Comparison of ENCODE assay signal across 20 cellular contexts in genomic region chr11:62953811-62954210, GRCh38. TPM values are rescaled to one million over a fixed set of nuclear protein-coding genes. Genes with fewer than 3 reads are reported as not detected.
A peak's percentile ranks its signal among the peaks of the same experiment; 100 is the strongest.
DNase-seq lines count a peak whose midpoint lies in the region; ATAC-seq and TF ChIP-seq lines count a peak whose summit lies in the region.
"Had no signal": no experiment of that assay in that cellular context is flagged by ENCODE, and none has a peak within 500 bp of the region (broad histone marks: within the 10 kb centered on the region; RNA-seq: fewer than 3 reads in every experiment).

No MANE protein-coding gene starts in this region.

- no peak overlapping the region for H2BK5ac ChIP-seq in IMR-90 (ENCODE audit: low read depth, low read length, poor library complexity, severe bottlenecking)

- TF ChIP-seq CTCF in IMR-90 (conservative IDR thresholded peaks at IDR 0.05; ENCODE audit: low read depth, low read length) = no peak
- TF ChIP-seq CTCF in cardiac fibroblast (IDR thresholded peaks at IDR 0.05; ENCODE audit: low read depth, low read length) = no peak

- H2AK9ac ChIP-seq in IMR-90 (replicated peaks; ENCODE audit: low read depth, low read length, poor library complexity) = no peak overlapping the region

- H3K27me3 ChIP-seq in IMR-90 (ENCODE audit: control insufficient read depth, insufficient read depth, low read length) = peaks cover 4% of the 10 kb centered on the region; the same call in 1 of the 2 replicates
- H3K27me3 ChIP-seq: BLaER1 had no signal

- no peak overlapping the region for H3K4me2 ChIP-seq in IMR-90 (ENCODE audit: low read depth, low read length)
- H3K4me2 ChIP-seq: BLaER1, PC-9 had no signal

- dilution Hi-C loops in IMR-90 (cut with HindIII; ENCODE audit: low sequenced_read_pairs, unreplicated experiment) = no loop called here

- CTCF ChIA-PET in IMR-90 (lab: Yijun Ruan, JAX) = no interaction called here

- H3K23ac ChIP-seq in IMR-90 (ENCODE audit: low read depth, low read length) = no peak overlapping the region

- no peaks in the 10 kb centered on the region for H3K9me3 ChIP-seq in IMR-90 (ENCODE audit: control insufficient read depth, insufficient read depth, low read length)
- H3K9me3 ChIP-seq: BLaER1 had no signal

- POLR2A ChIA-PET in IMR-90 (lab: Charles Lee; ENCODE audit: unreplicated experiment) = no interaction called here

- H3K36me3 ChIP-seq in IMR-90 (ENCODE audit: control insufficient read depth, insufficient read depth, low read length) = no peaks in the 10 kb centered on the region
- H3K36me3 ChIP-seq: BLaER1 had no signal

- DNase-seq in EH (ENCODE audit: low read depth) (peak; percentile 23), IMR-90 (peak; percentile 53), cardiac fibroblast (ENCODE audit: low read depth in 2 of 2) (peak; percentile 18 to 25), mesenteric fat pad (ENCODE audit: low spot score) (peak; percentile 43), caudate nucleus (lab: John Stamatoyannopoulos, UW) (no peak), KG1 (lab: John Stamatoyannopoulos, UW) (no peak)
- DNase-seq: CD8-positive, alpha-beta memory T cell; DMS79 treated with DMSO at 0.1 percent for 48 hours; H7; KBM-7; NCI-H1436 treated with DMSO at 0.1 percent for 48 hours; NCI-H2029 treated with DMSO at 0.1 percent for 48 hours; NCI-H510A treated with DMSO at 0.1 percent for 48 hours; NCI-H82; PC-9 had no signal

- H3K4me3 ChIP-seq in IMR-90 (ENCODE audit: insufficient read depth, low read depth, low read length) = no peak overlapping the region
- H3K4me3 ChIP-seq in cardiac fibroblast (replicated peaks in 1 of 2; ENCODE audit: low read depth in 2 of 2, low read length in 2 of 2) = no peak overlapping the region
- H3K4me3 ChIP-seq: BLaER1, PC-9 had no signal

- BruUV-seq in IMR-90 (replicated peaks; lab: Mats Ljungman, UMichigan) = no TSS peak

- no CpG with 5 or more reads among the region's 4 CpGs for WGBS in IMR-90 (ENCODE audit: extremely low coverage in 2 of 2, insufficient read length in 1 of 2), 2 experiments

- no peak for TF ChIP-seq POLR2A in IMR-90 (IDR thresholded peaks at IDR 0.05; ENCODE audit: low read depth, low read length)

- H3K79me1 ChIP-seq in IMR-90 (ENCODE audit: low read depth in 1 of 2, low read length in 2 of 2) = no peaks in the 10 kb centered on the region

- H4K8ac ChIP-seq in IMR-90 (ENCODE audit: low read depth in 2 of 2, low read length in 2 of 2) = no peak overlapping the region

- no peak overlapping the region for H2BK20ac ChIP-seq in IMR-90 (ENCODE audit: low read depth, low read length)

- no peak overlapping the region for H4K91ac ChIP-seq in IMR-90 (ENCODE audit: insufficient read depth, low read depth, low read length)

- no peak overlapping the region for H3K56ac ChIP-seq in IMR-90 (ENCODE audit: extremely low read depth, insufficient read depth, low read length)

- no peak for TF ChIP-seq RAD21 in IMR-90 (IDR thresholded peaks at IDR 0.05; ENCODE audit: low read length)

- intact Hi-C loops in IMR-90 (cut with micrococcal nuclease) = no loop called here

- H3K18ac ChIP-seq in IMR-90 (ENCODE audit: low read depth, low read length) = no peak overlapping the region

- H3K9me1 ChIP-seq in IMR-90 (ENCODE audit: insufficient read depth, low read length) = no peaks in the 10 kb centered on the region

- H4K5ac ChIP-seq in IMR-90 (ENCODE audit: low read depth, low read length) = no peak overlapping the region

- no peak overlapping the region for H2AK5ac ChIP-seq in IMR-90 (ENCODE audit: low read depth, low read length)

- H3K27ac ChIP-seq in IMR-90 (ENCODE audit: insufficient read depth, low read length) = no peak overlapping the region
- no peak overlapping the region for H3K27ac ChIP-seq in caudate nucleus (ENCODE audit: low read depth, low read length)
- H3K27ac ChIP-seq: BLaER1, HL-60, PC-9 had no signal

- H2BK120ac ChIP-seq in IMR-90 (ENCODE audit: low read depth, low read length) = no peak overlapping the region

- H4K20me1 ChIP-seq in IMR-90 (ENCODE audit: insufficient read depth, low read length) = no peaks in the 10 kb centered on the region
- H4K20me1 ChIP-seq: BLaER1 had no signal

- peak; percentile 42; the same call in 1 of the 2 replicates for ATAC-seq in IMR-90 (ENCODE audit: low read depth)
- ATAC-seq in HG02678 (IDR thresholded peaks at IDR 0.05; ENCODE audit: unreplicated experiment) = no peak
- ATAC-seq in GM21360 (IDR thresholded peaks at IDR 0.05; ENCODE audit: unreplicated experiment) = no peak

- H2AFZ ChIP-seq in IMR-90 (replicated peaks; ENCODE audit: low read length, poor library complexity) = no peak overlapping the region
- H2AFZ ChIP-seq: PC-9 had no signal

- no peak overlapping the region for H2BK15ac ChIP-seq in IMR-90 (ENCODE audit: low read depth, low read length)

- H3K14ac ChIP-seq in IMR-90 (replicated peaks; ENCODE audit: low read depth, low read length) = no peak overlapping the region

- in situ Hi-C loops in IMR-90 (cut with MboI; ENCODE audit: low sequenced_read_pairs) = no loop called here

- no peak overlapping the region for H3K9ac ChIP-seq in IMR-90 (ENCODE audit: low read depth, low read length)
- H3K9ac ChIP-seq: BLaER1 had no signal

- H3K4me1 ChIP-seq in IMR-90 (ENCODE audit: control insufficient read depth, insufficient read depth, low read length) = no peaks in the 10 kb centered on the region

- H3K4ac ChIP-seq in IMR-90 (ENCODE audit: low read depth, low read length) = no peak overlapping the region

TF ChIP-seq in IMR-90, 13 proteins besides CTCF, POLR2A, EP300 and RAD21:
- TF ChIP-seq RFX5 (IDR thresholded peaks at IDR 0.05; ENCODE audit: low read depth, low read length) = no peak
- TF ChIP-seq CEBPB (IDR thresholded peaks at IDR 0.05; ENCODE audit: low read depth, low read length) = no peak
- no peak for TF ChIP-seq MAFK (IDR thresholded peaks at IDR 0.05; ENCODE audit: low read depth, low read length)
- TF ChIP-seq USF2 (IDR thresholded peaks at IDR 0.05; ENCODE audit: low read depth, low read length) = no peak
- TF ChIP-seq NFE2L2 (IDR thresholded peaks at IDR 0.05; ENCODE audit: low read depth, low read length) = no peak

RNA-seq across cellular contexts. Expression of gene SLC22A6, which starts 31.0 kb away (rescaled TPM):
- not detected in 2 replicates for total RNA-seq in IMR-90 (2012; rRNA removed)
- polyA plus RNA-seq in IMR-90 (2012; rRNA removed) = not detected in 2 replicates
- not detected in 2 replicates for polyA plus RNA-seq in IMR-90 (2012; cell fraction: cytosol; rRNA removed)
- polyA plus RNA-seq in IMR-90 (2012; cell fraction: nucleus; rRNA removed; ENCODE audit: low replicate concordance) = not detected in 2 replicates
- not detected for total RNA-seq in mesenteric fat pad
- total RNA-seq: CD8-positive, alpha-beta memory T cell; H7; PC-9; SK-MEL-5 had no signal
- polyA plus RNA-seq: CD8-positive, alpha-beta memory T cell had no signal

RNA-seq across cellular contexts. Expression of gene CHRM1, which starts 32.6 kb away (rescaled TPM):
- total RNA-seq in IMR-90 (2012; rRNA removed) (not detected in 2 replicates), mesenteric fat pad (not detected)
- not detected in 2 replicates for polyA plus RNA-seq in IMR-90 (2012; rRNA removed)
- polyA plus RNA-seq in IMR-90 (2012; cell fraction: cytosol; rRNA removed) = not detected in 2 replicates
- not detected in 2 replicates for polyA plus RNA-seq in IMR-90 (2012; cell fraction: nucleus; rRNA removed; ENCODE audit: low replicate concordance)
- total RNA-seq: CD8-positive, alpha-beta memory T cell; H7; PC-9 had no signal
- polyA plus RNA-seq: CD8-positive, alpha-beta memory T cell had no signal

Comparison
In these comparisons a context has a peak if more than half of its experiments do, and no peak if none do; other contexts are left out.
1. DNase-seq: peak in EH (single experiment), IMR-90 (single experiment), cardiac fibroblast (2 of 2) and mesenteric fat pad (single experiment); none in caudate nucleus (0 of 61) and KG1 (single experiment).